Comparison of ENCODE assay signal across 9 cellular contexts in genomic region chr16:60318486-60318885, GRCh38.
"Had no signal": no experiment of that assay in that cellular context is flagged by ENCODE, and none has a peak within 500 bp of the region (broad histone marks: within the 10 kb centered on the region; RNA-seq: fewer than 3 reads in every experiment).

No MANE protein-coding gene starts in this region.

- H2AFZ ChIP-seq: GM23248 had no signal

- H3K27ac ChIP-seq: GM23248, HL-60 had no signal

- H3K9ac ChIP-seq: GM23248 had no signal

- H3K4me3 ChIP-seq: GM23248, HAP-1 had no signal

- H3K36me3 ChIP-seq: HAP-1 had no signal

- DNase-seq: GM23248, GOT3, H7, HFFc6, KBM-7 had no signal

- H3K9me3 ChIP-seq: HAP-1 had no signal

- ATAC-seq: HCT116, HepG2 had no signal
